21 cellular contexts compared by ENCODE assay signal in the genomic region with DNA sequence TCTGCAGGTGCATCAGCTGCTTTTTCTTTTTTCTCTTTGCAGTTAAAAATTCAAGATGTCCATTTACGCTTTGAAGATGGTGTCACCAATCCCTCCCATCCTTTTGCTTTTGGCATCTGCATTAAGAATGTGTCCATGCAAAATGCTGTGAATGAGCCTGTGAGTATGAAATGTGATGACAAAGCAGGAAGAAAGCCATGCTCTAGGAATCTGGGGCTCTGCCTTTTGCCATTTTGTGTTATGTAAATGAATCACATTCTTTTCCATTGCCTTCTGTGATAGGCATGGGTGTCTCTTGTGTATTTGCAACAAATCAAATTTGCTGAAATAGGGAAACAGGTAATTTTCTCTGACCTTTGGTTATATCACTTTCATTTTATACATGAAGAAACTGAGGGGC. TPM values are rescaled to one million over a fixed set of nuclear protein-coding genes. Genes with fewer than 3 reads are reported as not detected.
DNase-seq lines count a peak whose midpoint lies in the region; TF ChIP-seq lines count a peak whose summit lies in the region.
"Had no signal": no experiment of that assay in that cellular context is flagged by ENCODE, and none has a peak within 500 bp of the region (broad histone marks: within the 10 kb centered on the region; RNA-seq: fewer than 3 reads in every experiment).

No MANE protein-coding gene starts in this region.

- no peak overlapping the region for H2AFZ ChIP-seq in parathyroid adenoma

- H3K4me1 ChIP-seq in parathyroid adenoma = no peaks in the 10 kb centered on the region
- peaks cover 0 to 7% (median 0%) of the 10 kb centered on the region in 4 donors for H3K4me1 ChIP-seq in stomach
- H3K4me1 ChIP-seq: adrenal gland had no signal

- peaks cover 22% of the 10 kb centered on the region for H3K4me1 Mint-ChIP-seq in nephron progenitor cell

- intact Hi-C loops in stomach (cut with DNase I; ENCODE audit: low total_unique reads) = no loop called here

- peak; percentile 28 for DNase-seq in GM04504 (ENCODE audit: low read depth)
- DNase-seq in RKO (ENCODE audit: low spot score) = peak; percentile 14
- peak; percentile 13 for DNase-seq in fibroblast of gingiva (ENCODE audit: low read depth)
- DNase-seq in stomach = no peak
- no peak for DNase-seq in nephron progenitor cell
- no peak for DNase-seq in AML-193 (lab: John Stamatoyannopoulos, UW)
- DNase-seq in germinal center (ENCODE audit: low spot score) = no peak
- DNase-seq: activated CD4-positive, alpha-beta T cell treated with anti-CD3 and anti-CD28 coated beads, Interleukin-2, amount 50 U/mL, for 4 hours; activated gamma-delta T cell treated with Interleukin-2 at 50 U/mL for 16 hours; activated T-cell treated with anti-CD3 and anti-CD28 coated beads for 4 hours; adrenal gland; DMS79 treated with DMSO at 0.1 percent for 48 hours; gastrocnemius medialis; HCEC 1CT; Karpas-422; MV-4-11; NCI-H526 treated with DMSO at 0.1 percent for 48 hours; occipital lobe had no signal

- peak overlapping the region; percentile 9 for H3K4me2 ChIP-seq in parathyroid adenoma (ENCODE audit: low read length)

- peaks cover 47% of the 10 kb centered on the region for H3K36me3 Mint-ChIP-seq in nephron progenitor cell (ENCODE audit: low read depth)

- H3K9me3 Mint-ChIP-seq in nephron progenitor cell = no peaks in the 10 kb centered on the region
- H3K9me3 Mint-ChIP-seq: T-helper 2 cell treated with Interferon-gamma antibody and Interleukin-4, amounts not matched to agents 5 μg/mL and 100 μg/mL, for 36 hours; type B pancreatic cell had no signal

- H3K27me3 ChIP-seq in parathyroid adenoma (ENCODE audit: control insufficient read depth, insufficient read depth, low read length) (no peaks in the 10 kb centered on the region), stomach (no peaks in the 10 kb centered on the region)
- H3K27me3 ChIP-seq: adrenal gland, gastrocnemius medialis had no signal

- H3K79me2 ChIP-seq in parathyroid adenoma = no peaks in the 10 kb centered on the region

- no peak for TF ChIP-seq EP300 in stomach (IDR thresholded peaks at IDR 0.05)

- H3K36me3 ChIP-seq in parathyroid adenoma (ENCODE audit: control insufficient read depth, insufficient read depth, low read length) (no peaks in the 10 kb centered on the region), stomach (peaks cover 52 to 100% (median 95%) of the 10 kb centered on the region in 4 donors)

- H3K4me3 Mint-ChIP-seq in nephron progenitor cell = no peak overlapping the region
- H3K4me3 Mint-ChIP-seq: T-helper 2 cell treated with Interferon-gamma antibody and Interleukin-4, amounts not matched to agents 5 μg/mL and 100 μg/mL, for 36 hours; type B pancreatic cell had no signal

- no peak overlapping the region for H3K27ac Mint-ChIP-seq in nephron progenitor cell
- H3K27ac Mint-ChIP-seq: T-helper 2 cell treated with Interferon-gamma antibody and Interleukin-4, amounts not matched to agents 5 μg/mL and 100 μg/mL, for 36 hours; type B pancreatic cell had no signal

- no peaks in the 10 kb centered on the region for H3K27me3 Mint-ChIP-seq in nephron progenitor cell (ENCODE audit: low read depth, poor library complexity)
- H3K27me3 Mint-ChIP-seq: type B pancreatic cell had no signal

- no peaks in the 10 kb centered on the region for H3K9me3 ChIP-seq in parathyroid adenoma (ENCODE audit: control insufficient read depth, low read length)
- no peaks in the 10 kb centered on the region for H3K9me3 ChIP-seq in stomach
- H3K9me3 ChIP-seq: adrenal gland, gastrocnemius medialis had no signal

- TF ChIP-seq POLR2A in stomach (IDR thresholded peaks at IDR 0.05) = no peak

- H3K4me3 ChIP-seq in parathyroid adenoma (ENCODE audit: low read depth, low read length) (no peak overlapping the region), stomach (no peak overlapping the region)
- H3K4me3 ChIP-seq: adrenal gland, gastrocnemius medialis had no signal

- no peak overlapping the region for H3K9ac ChIP-seq in parathyroid adenoma

- H3K27ac ChIP-seq in parathyroid adenoma (no peak overlapping the region), stomach (no peak overlapping the region)
- H3K27ac ChIP-seq: adrenal gland, gastrocnemius medialis had no signal

- WGBS in stomach, 5 donors = 90 to 100% (median 100%) methylated on average over 1 of the region's 1 CpG

- TF ChIP-seq CTCF in parathyroid adenoma (IDR thresholded peaks at IDR 0.05) (no peak), stomach (IDR thresholded peaks at IDR 0.05) (no peak), nephron progenitor cell (IDR thresholded peaks at IDR 0.05) (no peak)

RNA-seq across cellular contexts. Expression of a gene that starts 19.4 kb away (rescaled TPM):
- total RNA-seq in stomach = 100 to 1,000 TPM in 1 of 5 donors, 10 to 100 TPM in 4; 57.1 to 106 (median 76.5) TPM
- 10 to 100 TPM in 1 of 3 donors, 1 to 10 TPM in 2; 6.7 to 17.3 (median 9.0) TPM for polyA plus RNA-seq in stomach

Comparison
In these comparisons a context has a peak if more than half of its experiments do, and no peak if none do; other contexts are left out.
1. DNase-seq: peak in GM04504 (single experiment), RKO (single experiment) and fibroblast of gingiva (single experiment); none in stomach (single experiment), nephron progenitor cell (single experiment), AML-193 (0 of 2) and germinal center (single experiment).